ENCODE assay signal across 15 cellular contexts in genomic region chr15:26015516-26015915, GRCh38.
DNase-seq lines count a peak whose midpoint lies in the region; ATAC-seq and TF ChIP-seq lines count a peak whose summit lies in the region.
"Had no signal": no experiment of that assay in that cellular context is flagged by ENCODE, and none has a peak within 500 bp of the region (broad histone marks: within the 10 kb centered on the region; RNA-seq: fewer than 3 reads in every experiment).

No MANE protein-coding gene starts in this region.

- no peaks in the 10 kb centered on the region for H3K4me1 Mint-ChIP-seq in stimulated activated naive CD8-positive, alpha-beta T cell treated with anti-CD3 and anti-CD28 coated beads, Interleukin-15, amount 100 ng/mL, for 72 hours
- H3K4me1 Mint-ChIP-seq: CD4-positive, CD25-positive, alpha-beta regulatory T cell; CD8-positive, alpha-beta memory T cell had no signal

- no peak overlapping the region for H3K4me3 Mint-ChIP-seq in stimulated activated naive CD8-positive, alpha-beta T cell treated with anti-CD3 and anti-CD28 coated beads, Interleukin-15, amount 100 ng/mL, for 72 hours
- H3K4me3 Mint-ChIP-seq: CD4-positive, CD25-positive, alpha-beta regulatory T cell; CD8-positive, alpha-beta memory T cell had no signal

- H3K27me3 ChIP-seq in BLaER1 (no peaks in the 10 kb centered on the region), RWPE2 (ENCODE audit: insufficient read depth, poor library complexity, severe bottlenecking) (no peaks in the 10 kb centered on the region), trophoblast cell (ENCODE audit: insufficient read depth, low read length) (no peaks in the 10 kb centered on the region), left lung (no peaks in the 10 kb centered on the region)

- no peak overlapping the region for H2BK5ac ChIP-seq in trophoblast cell (ENCODE audit: low read depth, low read length, poor library complexity)

- peak overlapping the region; percentile 62; the same call in 1 of the 2 replicates for H3K4me2 ChIP-seq in BLaER1
- H3K4me2 ChIP-seq in trophoblast cell (ENCODE audit: low read length): no peak overlapping the region
- H3K4me2 ChIP-seq: A549 had no signal

- TF ChIP-seq CTCF in RWPE2 (IDR thresholded peaks at IDR 0.05; ENCODE audit: poor library complexity, severe bottlenecking) (no peak), left lung (IDR thresholded peaks at IDR 0.05) (no peak)

- no peak overlapping the region for H3K23ac ChIP-seq in trophoblast cell (ENCODE audit: low read length)

- DNase-seq in RWPE2 (ENCODE audit: low spot score): no peak
- peak; percentile 69 for DNase-seq in left kidney (ENCODE audit: low read depth, low spot score)
- no peak for DNase-seq in trophoblast cell
- DNase-seq in NCI-H774 (lab: John Stamatoyannopoulos, UW): no peak
- no peak for DNase-seq in left lung
- DNase-seq in stimulated activated naive CD8-positive, alpha-beta T cell treated with anti-CD3 and anti-CD28 coated beads, Interleukin-15, amount 100 ng/mL, for 72 hours: no peak
- DNase-seq in KG1 (lab: John Stamatoyannopoulos, UW): no peak
- DNase-seq: C1 segment of cervical spinal cord; CD4-positive, CD25-positive, alpha-beta regulatory T cell; CD8-positive, alpha-beta memory T cell; COR-L47; HCEC 1CT had no signal

- peak overlapping the region; percentile 39 for H2BK12ac ChIP-seq in trophoblast cell (ENCODE audit: low read length)

- peak overlapping the region; percentile 4 for H4K91ac ChIP-seq in trophoblast cell (ENCODE audit: low read depth, low read length)

- H3K27me3 Mint-ChIP-seq in stimulated activated naive CD8-positive, alpha-beta T cell treated with anti-CD3 and anti-CD28 coated beads, Interleukin-15, amount 100 ng/mL, for 72 hours: peaks cover 11% of the 10 kb centered on the region
- H3K27me3 Mint-ChIP-seq: CD4-positive, CD25-positive, alpha-beta regulatory T cell had no signal

- ATAC-seq in RWPE2 (ENCODE audit: low read depth) (peak; percentile 27; the same call in 1 of the 3 replicates), left lung (no peak)
- ATAC-seq in stimulated activated naive CD8-positive, alpha-beta T cell treated with anti-CD3 and anti-CD28 coated beads, Interleukin-15, amount 100 ng/mL, for 72 hours: no peak
- ATAC-seq: A549 had no signal

- H2AFZ ChIP-seq in trophoblast cell (ENCODE audit: insufficient read depth, low read length, poor library complexity): no peak overlapping the region

- no peak overlapping the region for H4K8ac ChIP-seq in trophoblast cell (ENCODE audit: low read depth, low read length)

- no CpG with 5 or more reads among the region's 10 CpGs for WGBS in trophoblast cell (ENCODE audit: extremely low coverage, insufficient coverage, insufficient read length)

- H3K9me3 ChIP-seq in BLaER1 (peaks cover 3% of the 10 kb centered on the region; the same call in 1 of the 2 replicates), RWPE2 (ENCODE audit: severe bottlenecking) (no peaks in the 10 kb centered on the region), trophoblast cell (ENCODE audit: insufficient read depth, low read depth, low read length) (peaks cover 4% of the 10 kb centered on the region), left lung (no peaks in the 10 kb centered on the region)
- H3K9me3 ChIP-seq: A549 had no signal

- no peaks in the 10 kb centered on the region for H3K9me3 Mint-ChIP-seq in stimulated activated naive CD8-positive, alpha-beta T cell treated with anti-CD3 and anti-CD28 coated beads, Interleukin-15, amount 100 ng/mL, for 72 hours

- H3K18ac ChIP-seq in trophoblast cell (ENCODE audit: low read length): no peak overlapping the region

- H3K4me3 ChIP-seq in BLaER1 (no peak overlapping the region), RWPE2 (ENCODE audit: severe bottlenecking) (no peak overlapping the region), trophoblast cell (ENCODE audit: low read depth, low read length) (no peak overlapping the region), left lung (no peak overlapping the region)
- H3K4me3 ChIP-seq: A549 had no signal

- no peak overlapping the region for H3K27ac ChIP-seq in BLaER1
- no peak overlapping the region for H3K27ac ChIP-seq in RWPE2 (ENCODE audit: poor library complexity, severe bottlenecking)
- no peak overlapping the region for H3K27ac ChIP-seq in trophoblast cell (ENCODE audit: low read depth, low read length)
- no peak overlapping the region for H3K27ac ChIP-seq in left lung
- H3K27ac ChIP-seq: 22Rv1, A549 had no signal

- no peak overlapping the region for H3K4ac ChIP-seq in trophoblast cell (ENCODE audit: low read depth, low read length)

- H3K9ac ChIP-seq in BLaER1 (no peak overlapping the region), trophoblast cell (ENCODE audit: low read length) (no peak overlapping the region)

- H4K12ac ChIP-seq in trophoblast cell (ENCODE audit: low read depth, low read length): no peak overlapping the region

- no peak overlapping the region for H2BK120ac ChIP-seq in trophoblast cell (ENCODE audit: insufficient read depth, low read length, poor library complexity)

- no peaks in the 10 kb centered on the region for H3K79me2 ChIP-seq in trophoblast cell (ENCODE audit: control insufficient read depth, insufficient read depth, low read length, poor library complexity)

- no peak overlapping the region for H3K14ac ChIP-seq in trophoblast cell (ENCODE audit: low read length)

- H2AK5ac ChIP-seq in trophoblast cell (ENCODE audit: low read length): no peak overlapping the region

- peaks cover 41% of the 10 kb centered on the region for H3K4me1 ChIP-seq in BLaER1
- no peaks in the 10 kb centered on the region for H3K4me1 ChIP-seq in RWPE2 (ENCODE audit: insufficient read depth, poor library complexity, severe bottlenecking)
- H3K4me1 ChIP-seq in trophoblast cell (ENCODE audit: control insufficient read depth in 1 of 2, insufficient read depth in 2 of 2, low read length in 2 of 2): peaks cover 14 to 22% of the 10 kb centered on the region in 2 experiments
- no peaks in the 10 kb centered on the region for H3K4me1 ChIP-seq in left lung
- H3K4me1 ChIP-seq: A549 had no signal

- intact Hi-C loops in left lung (cut with DNase I): no loop called here

- H3K36me3 ChIP-seq in BLaER1 (no peaks in the 10 kb centered on the region), RWPE2 (ENCODE audit: low read depth) (no peaks in the 10 kb centered on the region), trophoblast cell (ENCODE audit: control insufficient read depth in 1 of 2, insufficient read depth in 2 of 2, low read length in 2 of 2) (no peaks in the 10 kb centered on the region), left lung (no peaks in the 10 kb centered on the region)

- H3K27ac Mint-ChIP-seq in stimulated activated naive CD8-positive, alpha-beta T cell treated with anti-CD3 and anti-CD28 coated beads, Interleukin-15, amount 100 ng/mL, for 72 hours: no peak overlapping the region
- H3K27ac Mint-ChIP-seq: CD4-positive, CD25-positive, alpha-beta regulatory T cell; CD8-positive, alpha-beta memory T cell had no signal

- peaks cover 6% of the 10 kb centered on the region for H3K79me1 ChIP-seq in trophoblast cell (ENCODE audit: low read length)

- H4K20me1 ChIP-seq in BLaER1: no peaks in the 10 kb centered on the region
